Comparison of ENCODE assay signal across 11 cellular contexts in the genomic region with DNA sequence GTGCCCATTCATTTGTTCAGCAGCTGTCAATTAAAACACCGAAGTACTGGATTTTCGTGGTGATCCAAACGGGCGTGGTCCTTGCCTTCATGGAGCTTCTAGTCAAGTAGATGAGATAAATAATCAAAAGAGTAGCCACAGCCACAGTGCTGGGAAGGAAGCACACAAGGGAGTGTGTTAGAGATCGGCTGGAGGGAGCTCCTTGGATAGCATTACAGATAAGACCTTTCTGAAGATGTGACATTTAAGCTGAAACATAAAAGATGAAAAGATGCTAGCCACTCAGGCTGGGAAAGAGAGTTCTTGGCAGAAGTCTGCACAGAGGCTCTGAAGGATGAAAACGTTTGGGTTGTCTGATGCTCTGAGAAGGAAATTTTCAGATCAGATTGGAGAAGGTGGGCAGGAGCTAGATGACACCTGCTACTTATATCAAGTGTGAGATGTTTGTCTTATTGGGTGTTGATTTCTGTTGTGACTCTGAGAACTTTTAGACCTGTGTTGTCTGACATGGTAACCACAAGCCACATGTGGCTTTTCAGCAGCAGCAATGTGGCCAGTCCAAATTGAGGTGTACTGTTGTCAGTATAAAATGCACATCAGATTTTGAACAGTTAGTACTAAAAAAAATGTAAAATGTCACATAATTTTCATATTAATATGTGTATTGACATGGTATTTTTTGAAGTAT.
DNase-seq lines count a peak whose midpoint lies in the region; ATAC-seq, FAIRE-seq and TF ChIP-seq lines count a peak whose summit lies in the region.
"Had no signal": no experiment of that assay in that cellular context is flagged by ENCODE, and none has a peak within 500 bp of the region (broad histone marks: within the 10 kb centered on the region; RNA-seq: fewer than 3 reads in every experiment).

No MANE protein-coding gene starts in this region.

- DNase-seq in stimulated activated CD8-positive, alpha-beta memory T cell treated with anti-CD3 and anti-CD28 coated beads, Interleukin-12 subunit alpha, Interleukin-12 subunit beta, amount 100 ng/mL, for 1 hour (ENCODE audit: low read depth), result peak; percentile 23
- DNase-seq in stimulated activated CD8-positive, alpha-beta memory T cell treated with anti-CD3 and anti-CD28 coated beads, Interleukin-4, amount 100 ng/mL, for 48 hours, result no peak
- DNase-seq in K562 (ENCODE audit: extremely low read depth in 1 of 4, low spot score in 3 of 4) (no peak), hepatocyte (ENCODE audit: low spot score) (no peak), NCI-H146 (lab: John Stamatoyannopoulos, UW) (no peak)
- DNase-seq in stimulated activated CD4-positive, alpha-beta T cell treated with anti-CD3 and anti-CD28 coated beads, Interleukin-4, amount 100 ng/mL, for 24 hours, result no peak
- DNase-seq: DMS79 treated with DMSO at 0.1 percent for 48 hours, SHP77 treated with DMSO at 0.1 percent for 48 hours had no signal

- no TSS peak for BruUV-seq in K562 (replicated peaks; lab: Mats Ljungman, UMichigan)

- H3K9ac ChIP-seq in K562 (ENCODE audit: insufficient read depth in 1 of 2, low read depth in 2 of 2, low read length in 2 of 2), result no peak overlapping the region

- H3K27me3 ChIP-seq in K562 (ENCODE audit: control insufficient read depth in 2 of 2, insufficient read depth in 2 of 2, low read length in 2 of 2) (no peaks in the 10 kb centered on the region), hepatocyte (no peaks in the 10 kb centered on the region)
- H3K27me3 ChIP-seq: breast epithelium had no signal

- H3K36me3 ChIP-seq in K562 (ENCODE audit: control insufficient read depth, insufficient read depth, low read length) (no peaks in the 10 kb centered on the region), hepatocyte (replicated peaks; ENCODE audit: insufficient read depth, low read depth) (no peaks in the 10 kb centered on the region)
- H3K36me3 ChIP-seq: breast epithelium had no signal

- no peak for FAIRE-seq in K562 (lab: Jason Lieb, UNC)

- TF ChIP-seq CTCF in K562 (IDR thresholded peaks at IDR 0.05 in 2 of 3, conservative IDR thresholded peaks at IDR 0.05 in 1 of 3; ENCODE audit: insufficient read depth in 2 of 3, low read depth in 1 of 3, low read length in 3 of 3) (no peak), hepatocyte (IDR thresholded peaks at IDR 0.05; ENCODE audit: poor library complexity) (no peak)

- H3K9me1 ChIP-seq in K562 (ENCODE audit: control insufficient read depth, insufficient read depth, low read length), result no peaks in the 10 kb centered on the region

- CTCF ChIA-PET in K562 (lab: Yijun Ruan, JAX; ENCODE audit: low intra/inter-chr PET ratio), result no interaction called here

- H3K4me2 ChIP-seq in K562 (ENCODE audit: insufficient read depth, low read length) (no peak overlapping the region), hepatocyte (no peak overlapping the region)

- H3K4me1 ChIP-seq in K562 (replicated peaks in 1 of 2; ENCODE audit: control insufficient read depth in 2 of 2, insufficient read depth in 2 of 2, low read length in 2 of 2), result no peaks in the 10 kb centered on the region
- H3K4me1 ChIP-seq in hepatocyte (ENCODE audit: insufficient read depth), result no peaks in the 10 kb centered on the region

- H3K79me2 ChIP-seq in K562 (ENCODE audit: control insufficient read depth, insufficient read depth, low read length) (no peaks in the 10 kb centered on the region), hepatocyte (peaks cover 7% of the 10 kb centered on the region)

- no peak overlapping the region for H3K4me3 ChIP-seq in K562
- no peak overlapping the region for H3K4me3 ChIP-seq in hepatocyte
- H3K4me3 ChIP-seq: breast epithelium had no signal

- no peak overlapping the region for H3K27ac ChIP-seq in K562 (ENCODE audit: extremely low read depth, low read depth, low read length)
- H3K27ac ChIP-seq in hepatocyte, result no peak overlapping the region
- H3K27ac ChIP-seq: breast epithelium had no signal

- no peak for TF ChIP-seq POLR2A in K562 (conservative IDR thresholded peaks at IDR 0.05)

- POLR2A ChIA-PET in K562 (lab: Yijun Ruan, JAX), result no interaction called here

- no peaks in the 10 kb centered on the region for H3K9me3 ChIP-seq in K562 (replicated peaks; ENCODE audit: control insufficient read depth, insufficient read depth, low read depth, low read length)
- H3K9me3 ChIP-seq in hepatocyte (ENCODE audit: low read depth), result no peaks in the 10 kb centered on the region
- H3K9me3 ChIP-seq: breast epithelium had no signal

- no peak for TF ChIP-seq EP300 in K562 (IDR thresholded peaks at IDR 0.05; ENCODE audit: low read length)

- WGBS in K562 (ENCODE audit: insufficient coverage, low coverage, missing lambda C conversion rate), result 11% methylated on average over 6 of the region's 6 CpGs
- 83% methylated on average over 6 of the region's 6 CpGs for WGBS in hepatocyte (ENCODE audit: low lambda C conversion rate, missing lambda C conversion rate)

- intact Hi-C loops in K562 (cut with micrococcal nuclease), result no loop called here

- no peak overlapping the region for H2AFZ ChIP-seq in K562 (ENCODE audit: low read depth, low read length)
- H2AFZ ChIP-seq in hepatocyte, result no peak overlapping the region

- H4K20me1 ChIP-seq in K562 (replicated peaks; ENCODE audit: control insufficient read depth, insufficient read depth, low read length) (no peaks in the 10 kb centered on the region), hepatocyte (ENCODE audit: insufficient read depth, poor library complexity, severe bottlenecking) (no peaks in the 10 kb centered on the region)

- ATAC-seq in HG03175 (IDR thresholded peaks at IDR 0.05; ENCODE audit: unreplicated experiment), result peak; percentile 63
- no peak for ATAC-seq in K562
- ATAC-seq in SK-N-SH treated with all-trans-retinoic acid at 6 μM for 48 hours, result no peak

- no peak for TF ChIP-seq RAD21 in K562 (CRISPR knock-in tag; conservative IDR thresholded peaks at IDR 0.05 in 1 of 2, IDR thresholded peaks at IDR 0.05 in 1 of 2)

- H3K9me2 ChIP-seq in hepatocyte (replicated peaks; ENCODE audit: insufficient read depth), result no peaks in the 10 kb centered on the region

- in situ Hi-C loops in K562 (cut with MboI), result no loop called here

TF ChIP-seq in K562, 482 proteins besides CTCF, POLR2A, EP300 and RAD21:
- 0 out of 2 replicates have a peak, but pooled peaks have one; percentile 3 for TF ChIP-seq BRCA1 (IDR thresholded peaks at IDR 0.05)
- no peak for TF ChIP-seq BRCA1 (CRISPR knock-in tag; IDR thresholded peaks at IDR 0.05)
- TF ChIP-seq ZNF561 (CRISPR knock-in tag; conservative IDR thresholded peaks at IDR 0.05), result no peak
- no peak for TF ChIP-seq FOXP1 (CRISPR knock-in tag; IDR thresholded peaks at IDR 0.05)

TF ChIP-seq in SK-N-SH treated with all-trans-retinoic acid at 6 μM for 48 hours, 23 proteins besides CTCF, POLR2A, EP300 and RAD21:
- TF ChIP-seq ZFP30 (CRISPR knock-in tag; IDR thresholded peaks at IDR 0.05) (no peak), ARNTL (CRISPR knock-in tag; IDR thresholded peaks at IDR 0.05; ENCODE audit: borderline replicate concordance, low read depth) (no peak), ESRRG (CRISPR knock-in tag; IDR thresholded peaks at IDR 0.05) (no peak), ZNF8 (CRISPR knock-in tag; IDR thresholded peaks at IDR 0.05) (no peak), ISL1 (CRISPR knock-in tag; IDR thresholded peaks at IDR 0.05) (no peak), PATZ1 (CRISPR knock-in tag; IDR thresholded peaks at IDR 0.05; ENCODE audit: borderline replicate concordance) (no peak), BACH2 (CRISPR knock-in tag; IDR thresholded peaks at IDR 0.05; ENCODE audit: borderline replicate concordance) (no peak)
- TF ChIP-seq, protein P1, sequence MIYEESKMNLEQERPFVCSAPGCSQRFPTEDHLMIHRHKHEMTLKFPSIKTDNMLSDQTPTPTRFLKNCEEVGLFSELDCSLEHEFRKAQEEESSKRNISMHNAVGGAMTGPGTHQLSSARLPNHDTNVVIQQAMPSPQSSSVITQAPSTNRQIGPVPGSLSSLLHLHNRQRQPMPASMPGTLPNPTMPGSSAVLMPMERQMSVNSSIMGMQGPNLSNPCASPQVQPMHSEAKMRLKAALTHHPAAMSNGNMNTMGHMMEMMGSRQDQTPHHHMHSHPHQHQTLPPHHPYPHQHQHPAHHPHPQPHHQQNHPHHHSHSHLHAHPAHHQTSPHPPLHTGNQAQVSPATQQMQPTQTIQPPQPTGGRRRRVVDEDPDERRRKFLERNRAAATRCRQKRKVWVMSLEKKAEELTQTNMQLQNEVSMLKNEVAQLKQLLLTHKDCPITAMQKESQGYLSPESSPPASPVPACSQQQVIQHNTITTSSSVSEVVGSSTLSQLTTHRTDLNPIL (CRISPR knock-in tag; IDR thresholded peaks at IDR 0.05; ENCODE audit: low read depth), result no peak
